Comparison of ENCODE assay signal across 1 cellular context in genomic region chr2:201908901-201909300, GRCh38.
TF ChIP-seq lines count a peak whose summit lies in the region.

No MANE protein-coding gene starts in this region.

TF ChIP-seq in SK-N-SH treated with all-trans-retinoic acid at 6 μM for 48 hours, 23 proteins besides CTCF, POLR2A, EP300 and RAD21 (continued from another document):
- TF ChIP-seq PATZ1 (CRISPR knock-in tag; IDR thresholded peaks at IDR 0.05; ENCODE audit: borderline replicate concordance) (no peak), ISL1 (CRISPR knock-in tag; IDR thresholded peaks at IDR 0.05) (no peak), TOX (CRISPR knock-in tag; IDR thresholded peaks at IDR 0.05; ENCODE audit: borderline replicate concordance) (no peak), ZFP3 (CRISPR knock-in tag; IDR thresholded peaks at IDR 0.05) (no peak), CSDC2 (CRISPR knock-in tag; IDR thresholded peaks at IDR 0.05) (no peak), POU6F1 (CRISPR knock-in tag; IDR thresholded peaks at IDR 0.05; ENCODE audit: borderline replicate concordance, low read depth) (no peak), ARNTL (CRISPR knock-in tag; IDR thresholded peaks at IDR 0.05; ENCODE audit: borderline replicate concordance, low read depth) (no peak), BACH2 (CRISPR knock-in tag; IDR thresholded peaks at IDR 0.05; ENCODE audit: borderline replicate concordance) (no peak), TCF4 (CRISPR knock-in tag; IDR thresholded peaks at IDR 0.05; ENCODE audit: borderline replicate concordance) (no peak), ESRRG (CRISPR knock-in tag; IDR thresholded peaks at IDR 0.05) (no peak), GLIS3 (CRISPR knock-in tag; IDR thresholded peaks at IDR 0.05) (no peak)
